In genomic region chr2:45269149-45269793, GRCh38 we compare ENCODE assay signal across 24 cellular contexts.
DNase-seq lines count a peak whose midpoint lies in the region; FAIRE-seq and TF ChIP-seq lines count a peak whose summit lies in the region.
"Had no signal": no experiment of that assay in that cellular context is flagged by ENCODE, and none has a peak within 500 bp of the region (broad histone marks: within the 10 kb centered on the region; RNA-seq: fewer than 3 reads in every experiment).

No MANE protein-coding gene starts in this region.

- no peaks in the 10 kb centered on the region for H4K20me1 ChIP-seq in endothelial cell of umbilical vein (replicated peaks; ENCODE audit: control insufficient read depth, extremely low read depth, insufficient read depth, low read length)

- no peak overlapping the region for H3K9ac ChIP-seq in endothelial cell of umbilical vein (replicated peaks; ENCODE audit: extremely low read depth, insufficient read depth, low read length)
- H3K9ac ChIP-seq in neuronal stem cell (ENCODE audit: low read depth, low read length, poor library complexity), result no peak overlapping the region
- H3K9ac ChIP-seq: parathyroid adenoma had no signal

- no peak for TF ChIP-seq POLR2A in endothelial cell of umbilical vein (IDR thresholded peaks at IDR 0.05; ENCODE audit: low read depth, low read length)

- H3K4me3 Mint-ChIP-seq in activated naive CD8-positive, alpha-beta T cell treated with anti-CD3 and anti-CD28 coated beads for 36 hours, result no peak overlapping the region
- H3K4me3 Mint-ChIP-seq: activated naive CD8-positive, alpha-beta T cell treated with anti-CD3 and anti-CD28 coated beads, Interleukin-2, amount 50 U/mL, for 24 hours; CD8-positive, alpha-beta memory T cell; naive thymus-derived CD4-positive, alpha-beta T cell; stimulated activated memory B cell treated with anti-CD40 and anti-IgM and Interleukin-4, amounts not matched to agents 10 μg/mL and 1 μg/mL and 100 μg/mL, for 72 hours; T-helper 17 cell had no signal

- H3K27ac ChIP-seq in endothelial cell of umbilical vein (ENCODE audit: insufficient read depth, low read depth, low read length) (no peak overlapping the region), neuronal stem cell (replicated peaks; ENCODE audit: low read length) (no peak overlapping the region)
- H3K27ac ChIP-seq: brain microvascular endothelial cell, gastrocnemius medialis, parathyroid adenoma, WERI-Rb-1 had no signal

- H3K4me1 ChIP-seq in endothelial cell of umbilical vein (ENCODE audit: control insufficient read depth, extremely low read depth, insufficient read depth, low read length) (peaks cover 15% of the 10 kb centered on the region), neuronal stem cell (ENCODE audit: control insufficient read depth in 2 of 2, insufficient read depth in 1 of 2, low read depth in 1 of 2, low read length in 2 of 2) (peaks cover 0 to 8% of the 10 kb centered on the region in 2 donors)
- H3K4me1 ChIP-seq: parathyroid adenoma had no signal

- H2AFZ ChIP-seq in endothelial cell of umbilical vein (ENCODE audit: low read depth, low read length) (no peak overlapping the region), neuronal stem cell (ENCODE audit: low read length) (no peak overlapping the region)
- H2AFZ ChIP-seq: parathyroid adenoma had no signal

- no peaks in the 10 kb centered on the region for H3K36me3 Mint-ChIP-seq in activated naive CD8-positive, alpha-beta T cell treated with anti-CD3 and anti-CD28 coated beads for 36 hours
- H3K36me3 Mint-ChIP-seq: CD8-positive, alpha-beta memory T cell; naive thymus-derived CD4-positive, alpha-beta T cell; stimulated activated memory B cell treated with anti-CD40 and anti-IgM and Interleukin-4, amounts not matched to agents 10 μg/mL and 1 μg/mL and 100 μg/mL, for 72 hours had no signal

- no peaks in the 10 kb centered on the region for H3K79me1 ChIP-seq in neuronal stem cell (ENCODE audit: low read depth, low read length)

- H3K23ac ChIP-seq in neuronal stem cell (ENCODE audit: low read depth, low read length, poor library complexity), result no peak overlapping the region

- no peak overlapping the region for H2AK5ac ChIP-seq in neuronal stem cell (ENCODE audit: low read depth, low read length)

- peak; percentile 9 for DNase-seq in DMS53 treated with DMSO at 0.1 percent for 48 hours (lab: John Stamatoyannopoulos, UW; ENCODE audit: unreplicated experiment)
- DNase-seq in M059J (ENCODE audit: low read depth), result peak; percentile 63
- peak; percentile 69 for DNase-seq in endothelial cell of umbilical vein (ENCODE audit: low read depth, low spot score)
- DNase-seq in neuronal stem cell (ENCODE audit: low spot score), result no peak
- DNase-seq in ureter (ENCODE audit: low spot score), result no peak
- no peak for DNase-seq in activated naive CD8-positive, alpha-beta T cell treated with anti-CD3 and anti-CD28 coated beads for 36 hours
- DNase-seq in NCI-H128 (lab: John Stamatoyannopoulos, UW; ENCODE audit: unreplicated experiment), result no peak
- DNase-seq: activated CD8-positive, alpha-beta memory T cell treated with anti-CD3 and anti-CD28 coated beads, Interleukin-2, amount 50 U/mL, for 48 hours; activated effector memory CD4-positive, alpha-beta T cell treated with Interleukin-2 at 50 U/mL for 16 hours; activated naive CD8-positive, alpha-beta T cell treated with anti-CD3 and anti-CD28 coated beads, Interleukin-2, amount 50 U/mL, for 24 hours; brain microvascular endothelial cell; CD8-positive, alpha-beta memory T cell; gastrocnemius medialis; Karpas-422; mesendoderm; naive thymus-derived CD4-positive, alpha-beta T cell; NCI-H1436 treated with DMSO at 0.1 percent for 48 hours; NCI-H774; SIG-M5; T-helper 17 cell; WERI-Rb-1 had no signal

- dilution Hi-C loops in endothelial cell of umbilical vein (cut with MboI; ENCODE audit: extremely low pct_ligation_motif_present, low sequenced_read_pairs), result no loop called here

- POLR2A ChIA-PET in endothelial cell of umbilical vein (lab: Charles Lee), result interaction anchor here (0.6 kb wide), 1 partner anchor 13 kb away, joined by 3 read pairs; no protein-coding TSS in a partner anchor

- H3K9me3 ChIP-seq in endothelial cell of umbilical vein (replicated peaks; ENCODE audit: control insufficient read depth, insufficient read depth, low read length) (no peaks in the 10 kb centered on the region), neuronal stem cell (replicated peaks in 1 of 2; ENCODE audit: control insufficient read depth in 2 of 2, insufficient read depth in 1 of 2, low read depth in 1 of 2, low read length in 2 of 2) (no peaks in the 10 kb centered on the region)
- H3K9me3 ChIP-seq: gastrocnemius medialis had no signal

- H4K8ac ChIP-seq in neuronal stem cell (ENCODE audit: low read depth, low read length), result no peak overlapping the region

- H3K36me3 ChIP-seq in endothelial cell of umbilical vein (ENCODE audit: control insufficient read depth in 2 of 2, extremely low read depth in 1 of 2, insufficient read depth in 2 of 2, low read length in 2 of 2) (no peaks in the 10 kb centered on the region), neuronal stem cell (replicated peaks in 1 of 2; ENCODE audit: control insufficient read depth in 2 of 2, insufficient read depth in 2 of 2, low read length in 2 of 2) (no peaks in the 10 kb centered on the region)
- H3K36me3 ChIP-seq: brain microvascular endothelial cell, gastrocnemius medialis, WERI-Rb-1 had no signal

- CTCF ChIA-PET in endothelial cell of umbilical vein (lab: Charles Lee), result interaction anchor here (1.0 to 1.6 kb wide), 4 partner anchors 10 to 33 kb away, joined by 3 to 6 read pairs (median 4); no protein-coding TSS in a partner anchor

- H3K4me1 Mint-ChIP-seq in activated naive CD8-positive, alpha-beta T cell treated with anti-CD3 and anti-CD28 coated beads for 36 hours, result no peaks in the 10 kb centered on the region
- H3K4me1 Mint-ChIP-seq: activated naive CD8-positive, alpha-beta T cell treated with anti-CD3 and anti-CD28 coated beads, Interleukin-2, amount 50 U/mL, for 24 hours; CD8-positive, alpha-beta memory T cell; stimulated activated memory B cell treated with anti-CD40 and anti-IgM and Interleukin-4, amounts not matched to agents 10 μg/mL and 1 μg/mL and 100 μg/mL, for 72 hours had no signal

- no peak overlapping the region for H3K4ac ChIP-seq in neuronal stem cell (ENCODE audit: low read length)

- FAIRE-seq in endothelial cell of umbilical vein (lab: Jason Lieb, UNC), result peak; percentile 86
- FAIRE-seq: GM18507 had no signal

- no peaks in the 10 kb centered on the region for H3K9me3 Mint-ChIP-seq in activated naive CD8-positive, alpha-beta T cell treated with anti-CD3 and anti-CD28 coated beads for 36 hours
- H3K9me3 Mint-ChIP-seq: activated naive CD8-positive, alpha-beta T cell treated with anti-CD3 and anti-CD28 coated beads, Interleukin-2, amount 50 U/mL, for 24 hours; CD8-positive, alpha-beta memory T cell; naive thymus-derived CD4-positive, alpha-beta T cell; stimulated activated memory B cell treated with anti-CD40 and anti-IgM and Interleukin-4, amounts not matched to agents 10 μg/mL and 1 μg/mL and 100 μg/mL, for 72 hours had no signal

- H2BK12ac ChIP-seq in neuronal stem cell (ENCODE audit: low read length), result no peak overlapping the region

- no peak overlapping the region for H3K14ac ChIP-seq in neuronal stem cell (ENCODE audit: low read length)

- H3K4me3 ChIP-seq in endothelial cell of umbilical vein (replicated peaks in 1 of 3; ENCODE audit: insufficient read depth in 1 of 3, low read depth in 1 of 3, low read length in 3 of 3) (no peak overlapping the region), neuronal stem cell (ENCODE audit: low read length in 2 of 2) (no peak overlapping the region)
- H3K4me3 ChIP-seq: gastrocnemius medialis had no signal

- no peak overlapping the region for H4K91ac ChIP-seq in neuronal stem cell (ENCODE audit: low read depth, low read length, poor library complexity)

- H2BK5ac ChIP-seq in neuronal stem cell (ENCODE audit: low read length), result peak overlapping the region; percentile 1

- H3K4me2 ChIP-seq in endothelial cell of umbilical vein (ENCODE audit: insufficient read depth, low read length) (no peak overlapping the region), neuronal stem cell (ENCODE audit: insufficient read depth, low read length, poor library complexity, severe bottlenecking) (no peak overlapping the region)

- H3K27me3 ChIP-seq in endothelial cell of umbilical vein (ENCODE audit: control insufficient read depth in 2 of 2, insufficient read depth in 2 of 2, low read length in 2 of 2), result no peaks in the 10 kb centered on the region
- peaks cover 0 to 19% (median 0%) of the 10 kb centered on the region in 3 experiments for H3K27me3 ChIP-seq in neuronal stem cell (ENCODE audit: control insufficient read depth in 3 of 3, insufficient read depth in 3 of 3, low read depth in 1 of 3, low read length in 3 of 3)
- H3K27me3 ChIP-seq: brain microvascular endothelial cell, gastrocnemius medialis had no signal

- no peak for TF ChIP-seq CTCF in endothelial cell of umbilical vein (IDR thresholded peaks at IDR 0.05; ENCODE audit: extremely low read depth in 1 of 2, insufficient read depth in 1 of 2, low read depth in 1 of 2, low read length in 2 of 2)

- H3K9me1 ChIP-seq in endothelial cell of umbilical vein (replicated peaks; ENCODE audit: control insufficient read depth, extremely low read depth, insufficient read depth, low read length), result no peaks in the 10 kb centered on the region

- no peaks in the 10 kb centered on the region for H3K79me2 ChIP-seq in endothelial cell of umbilical vein (ENCODE audit: control insufficient read depth, insufficient read depth, low read length)
- H3K79me2 ChIP-seq: parathyroid adenoma had no signal

- peaks cover 9% of the 10 kb centered on the region for H3K27me3 Mint-ChIP-seq in activated naive CD8-positive, alpha-beta T cell treated with anti-CD3 and anti-CD28 coated beads for 36 hours

- H2BK120ac ChIP-seq in neuronal stem cell (ENCODE audit: low read depth, low read length), result no peak overlapping the region

- H3K27ac Mint-ChIP-seq in activated naive CD8-positive, alpha-beta T cell treated with anti-CD3 and anti-CD28 coated beads for 36 hours, result no peak overlapping the region
- H3K27ac Mint-ChIP-seq: activated naive CD8-positive, alpha-beta T cell treated with anti-CD3 and anti-CD28 coated beads, Interleukin-2, amount 50 U/mL, for 24 hours; CD8-positive, alpha-beta memory T cell; naive thymus-derived CD4-positive, alpha-beta T cell; stimulated activated memory B cell treated with anti-CD40 and anti-IgM and Interleukin-4, amounts not matched to agents 10 μg/mL and 1 μg/mL and 100 μg/mL, for 72 hours; T-helper 17 cell had no signal

- H3K18ac ChIP-seq in neuronal stem cell (ENCODE audit: low read length), result no peak overlapping the region

- BruUV-seq in endothelial cell of umbilical vein (replicated peaks; lab: Mats Ljungman, UMichigan), result no TSS peak

- H2BK15ac ChIP-seq in neuronal stem cell (ENCODE audit: low read length), result no peak overlapping the region

- WGBS in neuronal stem cell (ENCODE audit: extremely low coverage in 2 of 2, insufficient read length in 2 of 2, insufficient replicate concordance in 1 of 2), 2 donors, result no CpG with 5 or more reads among the region's 7 CpGs

- intact Hi-C loops in endothelial cell of umbilical vein (cut with micrococcal nuclease), result no loop called here

TF ChIP-seq in endothelial cell of umbilical vein, 7 proteins besides CTCF, POLR2A, EP300 and RAD21 (continues in another document):
- TF ChIP-seq FOS (IDR thresholded peaks at IDR 0.05; ENCODE audit: borderline replicate concordance, insufficient read depth, low read length) (no peak), EZH2 (IDR thresholded peaks at IDR 0.05; ENCODE audit: borderline replicate concordance, low read depth, low read length, severe bottlenecking) (no peak)

Comparison
In these comparisons a context has a peak if more than half of its experiments do, and no peak if none do; other contexts are left out.
1. DNase-seq: peak in DMS53 treated with DMSO at 0.1 percent for 48 hours (single experiment), M059J (single experiment) and endothelial cell of umbilical vein (single experiment); none in neuronal stem cell (single experiment), ureter (single experiment), activated naive CD8-positive, alpha-beta T cell treated with anti-CD3 and anti-CD28 coated beads for 36 hours (single experiment) and NCI-H128 (single experiment).